33 cellular contexts compared by ENCODE assay signal in the genomic region with DNA sequence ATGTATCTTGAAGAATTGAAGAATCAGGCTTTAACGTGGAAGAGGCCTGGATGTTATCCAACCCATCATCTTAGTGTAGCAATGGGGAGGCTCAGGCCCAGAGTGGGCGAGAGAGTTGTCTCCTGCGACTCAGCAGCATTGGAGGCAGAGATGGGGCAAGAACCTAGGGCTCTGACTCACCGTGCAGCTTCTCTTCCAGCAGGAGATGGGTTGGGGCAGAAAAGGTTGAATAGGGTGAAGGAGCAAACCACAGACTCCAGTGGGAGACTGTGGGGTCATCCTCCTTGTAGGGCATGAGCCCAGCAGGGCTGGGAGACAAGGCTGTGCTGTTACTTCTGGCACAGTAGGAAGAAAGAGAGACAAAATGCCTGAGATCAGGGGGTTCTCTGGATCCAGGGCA. TPM values are rescaled to one million over a fixed set of nuclear protein-coding genes. Genes with fewer than 3 reads are reported as not detected.
A peak's percentile ranks its signal among the peaks of the same experiment; 100 is the strongest.
DNase-seq lines count a peak whose midpoint lies in the region; ATAC-seq, FAIRE-seq and TF ChIP-seq lines count a peak whose summit lies in the region.
"Had no signal": no experiment of that assay in that cellular context is flagged by ENCODE, and none has a peak within 500 bp of the region (broad histone marks: within the 10 kb centered on the region; RNA-seq: fewer than 3 reads in every experiment).

No MANE protein-coding gene starts in this region.

- no peak overlapping the region for H3K9ac ChIP-seq in mammary epithelial cell (ENCODE audit: insufficient read depth, low read length)

- intact Hi-C loops in mammary epithelial cell (cut with micrococcal nuclease) (no loop called here), breast epithelium (cut with DNase I; ENCODE audit: low total_unique reads) (loop anchor here (10.0 kb wide), 1 partner anchor 1896 kb away; no protein-coding TSS in a partner anchor), upper lobe of right lung (cut with DNase I) (no loop called here)

- H3K4me2 ChIP-seq in mammary epithelial cell (ENCODE audit: insufficient read depth, low read depth, low read length): no peak overlapping the region

- in situ Hi-C loops in mammary epithelial cell (cut with MboI; ENCODE audit: low sequenced_read_pairs in 2 of 2): no loop called here

- DNase-seq in mammary epithelial cell: peak; percentile 30
- DNase-seq in breast epithelium (ENCODE audit: low spot score in 2 of 2): no peak
- DNase-seq in bronchial epithelial cell (ENCODE audit: low read depth): peak; percentile 48
- DNase-seq in foreskin keratinocyte: no peak
- DNase-seq in upper lobe of right lung: no peak
- DNase-seq in Peyer's patch: no peak
- DNase-seq: activated naive CD4-positive, alpha-beta T cell treated with Interleukin-2 at 50 U/mL for 16 hours; BE2C; cerebellar nuclear complex; DMS153; dorsolateral prefrontal cortex; H9; left ventricle myocardium superior; MV-4-11; naive B cell; NCI-H1436 treated with DMSO at 0.1 percent for 48 hours; NCI-H446; NCI-H748 treated with DMSO at 0.1 percent for 48 hours; psoas muscle; sigmoid colon; stimulated activated CD4-positive, alpha-beta T cell treated with anti-CD3 and anti-CD28 coated beads, Interleukin-4, amount 100 ng/mL, for 1 hour; T1000; tibial artery; WERI-Rb-1 had no signal

- dilution Hi-C loops in mammary epithelial cell (cut with HindIII; ENCODE audit: low sequenced_read_pairs): no loop called here

- H3K4me3 ChIP-seq in mammary epithelial cell (replicated peaks in 1 of 3; ENCODE audit: insufficient read depth in 1 of 3, low read depth in 2 of 3, low read length in 3 of 3) (no peak overlapping the region), breast epithelium (no peak overlapping the region), bronchial epithelial cell (ENCODE audit: low read depth, low read length) (no peak overlapping the region), upper lobe of right lung (no peak overlapping the region), Peyer's patch (no peak overlapping the region)
- H3K4me3 ChIP-seq: dorsolateral prefrontal cortex, psoas muscle, sigmoid colon, SJSA1, tibial artery had no signal

- BruUV-seq in mammary epithelial cell (replicated peaks; lab: Mats Ljungman, UMichigan): no TSS peak

- H3K4me1 ChIP-seq in mammary epithelial cell (ENCODE audit: insufficient read depth, low read length): peaks cover 10% of the 10 kb centered on the region
- no peaks in the 10 kb centered on the region for H3K4me1 ChIP-seq in breast epithelium
- H3K4me1 ChIP-seq in foreskin keratinocyte: peaks cover 8% of the 10 kb centered on the region
- H3K4me1 ChIP-seq in upper lobe of right lung: no peaks in the 10 kb centered on the region
- no peaks in the 10 kb centered on the region for H3K4me1 ChIP-seq in Peyer's patch
- H3K4me1 ChIP-seq: BE2C, psoas muscle, sigmoid colon, SJSA1, tibial artery had no signal

- TF ChIP-seq POLR2A in breast epithelium (IDR thresholded peaks at IDR 0.05) (no peak), Peyer's patch (IDR thresholded peaks at IDR 0.05) (no peak)

- no peak overlapping the region for H2AFZ ChIP-seq in mammary epithelial cell (ENCODE audit: low read depth, low read length)

- H3K27ac ChIP-seq in mammary epithelial cell (ENCODE audit: insufficient read depth, low read depth, low read length): no peak overlapping the region
- H3K27ac ChIP-seq in breast epithelium: no peak overlapping the region
- no peak overlapping the region for H3K27ac ChIP-seq in foreskin keratinocyte
- H3K27ac ChIP-seq in upper lobe of right lung: no peak overlapping the region
- H3K27ac ChIP-seq in Peyer's patch: no peak overlapping the region
- H3K27ac ChIP-seq: dorsolateral prefrontal cortex, psoas muscle, sigmoid colon, SJSA1, tibial artery, WERI-Rb-1 had no signal

- peak; percentile 32 for ATAC-seq in foreskin keratinocyte
- peak; percentile 47 for ATAC-seq in upper lobe of right lung
- no peak for ATAC-seq in GM19467 (IDR thresholded peaks at IDR 0.05; ENCODE audit: unreplicated experiment)
- no peak for ATAC-seq in HG03565 (IDR thresholded peaks at IDR 0.05; ENCODE audit: unreplicated experiment)
- ATAC-seq: left ventricle myocardium superior, psoas muscle had no signal

- CTCF ChIA-PET in mammary epithelial cell (lab: Charles Lee; ENCODE audit: low non-redundant PET): no interaction called here

- no peaks in the 10 kb centered on the region for H4K20me1 ChIP-seq in mammary epithelial cell (ENCODE audit: insufficient read depth, low read length)

- H3K79me2 ChIP-seq in mammary epithelial cell (ENCODE audit: insufficient read depth, low read length): no peaks in the 10 kb centered on the region

- FAIRE-seq in bronchial epithelial cell (lab: Jason Lieb, UNC): no peak
- FAIRE-seq: GM12892, islet of Langerhans had no signal

- 58% methylated on average over 2 of the region's 4 CpGs for WGBS in mammary epithelial cell (ENCODE audit: low coverage, missing lambda C conversion rate)

- H3K36me3 ChIP-seq in mammary epithelial cell (ENCODE audit: insufficient read depth, low read length) (no peaks in the 10 kb centered on the region), breast epithelium (no peaks in the 10 kb centered on the region), bronchial epithelial cell (ENCODE audit: control insufficient read depth, insufficient read depth, low read length) (no peaks in the 10 kb centered on the region), upper lobe of right lung (no peaks in the 10 kb centered on the region), Peyer's patch (no peaks in the 10 kb centered on the region)
- H3K36me3 ChIP-seq: BE2C, sigmoid colon, SJSA1, tibial artery, WERI-Rb-1 had no signal

- TF ChIP-seq CTCF in mammary epithelial cell (conservative IDR thresholded peaks at IDR 0.05 in 1 of 2, IDR thresholded peaks at IDR 0.05 in 1 of 2; ENCODE audit: extremely low read depth in 1 of 2, insufficient read depth in 1 of 2, low read depth in 1 of 2, low read length in 2 of 2) (no peak), breast epithelium (IDR thresholded peaks at IDR 0.05) (no peak), bronchial epithelial cell (IDR thresholded peaks at IDR 0.05; ENCODE audit: insufficient read depth, low read length, severe bottlenecking) (no peak), foreskin keratinocyte (conservative IDR thresholded peaks at IDR 0.05) (no peak), upper lobe of right lung (IDR thresholded peaks at IDR 0.05) (no peak), Peyer's patch (IDR thresholded peaks at IDR 0.05) (no peak)

- H3K9me3 ChIP-seq in mammary epithelial cell (replicated peaks; ENCODE audit: insufficient read depth, low read length): peaks cover 6% of the 10 kb centered on the region
- peaks cover 0 to 2% of the 10 kb centered on the region in 2 donors for H3K9me3 ChIP-seq in breast epithelium
- H3K9me3 ChIP-seq in upper lobe of right lung: no peaks in the 10 kb centered on the region
- H3K9me3 ChIP-seq in Peyer's patch: no peaks in the 10 kb centered on the region
- H3K9me3 ChIP-seq: BE2C, psoas muscle, sigmoid colon, SJSA1 had no signal

- H3K27me3 ChIP-seq in mammary epithelial cell (ENCODE audit: insufficient read depth, low read length) (no peaks in the 10 kb centered on the region), breast epithelium (no peaks in the 10 kb centered on the region), bronchial epithelial cell (ENCODE audit: control insufficient read depth, insufficient read depth, low read length) (no peaks in the 10 kb centered on the region), foreskin keratinocyte (no peaks in the 10 kb centered on the region), upper lobe of right lung (no peaks in the 10 kb centered on the region), Peyer's patch (no peaks in the 10 kb centered on the region)
- H3K27me3 ChIP-seq: BE2C had no signal

RNA-seq across cellular contexts. Expression of gene IL36RN, which starts 1.4 kb away (rescaled TPM):
- total RNA-seq in mammary epithelial cell: 1 to 10 TPM in 1 of 2 donors, under 1 TPM in 1; 0.67 to 1.3 TPM
- 0.46 TPM for polyA plus RNA-seq in mammary epithelial cell
- polyA minus RNA-seq in mammary epithelial cell: not detected
- total RNA-seq in breast epithelium: not detected
- total RNA-seq in bronchial epithelial cell: 1.1 and 1.9 TPM in 2 replicates
- total RNA-seq in foreskin keratinocyte: 0.67 and 0.88 TPM in 2 replicates
- 0.50 and 0.60 TPM in 2 replicates for polyA plus RNA-seq in foreskin keratinocyte
- not detected for total RNA-seq in upper lobe of right lung
- not detected for total RNA-seq in Peyer's patch
- total RNA-seq: dorsolateral prefrontal cortex, fibroblast of lung, H9, left ventricle myocardium superior, psoas muscle, RPMI7951, sigmoid colon, SJSA1 had no signal
- polyA plus RNA-seq: fibroblast of lung, psoas muscle had no signal

RNA-seq across cellular contexts. Expression of gene IL1F10, which starts 7.4 kb away (rescaled TPM):
- total RNA-seq in mammary epithelial cell (not detected), breast epithelium (not detected), bronchial epithelial cell (not detected in 2 replicates), foreskin keratinocyte (not detected in 2 replicates), upper lobe of right lung (not detected), Peyer's patch (not detected)
- polyA plus RNA-seq in mammary epithelial cell (0.09 TPM), foreskin keratinocyte (0.12 TPM in 1 of 2 replicates, not detected in the other)
- polyA minus RNA-seq in mammary epithelial cell: not detected
- total RNA-seq: dorsolateral prefrontal cortex, fibroblast of lung, H9, left ventricle myocardium superior, mesothelial cell of epicardium, psoas muscle, RPMI7951, sigmoid colon, SJSA1 had no signal
- polyA plus RNA-seq: adipose tissue, fibroblast of lung, psoas muscle, sigmoid colon had no signal

RNA-seq across cellular contexts. Expression of gene IL36B, which starts 7.7 kb away (rescaled TPM):
- total RNA-seq in mammary epithelial cell: not detected
- 0.07 TPM for polyA plus RNA-seq in mammary epithelial cell
- not detected for polyA minus RNA-seq in mammary epithelial cell
- not detected for total RNA-seq in breast epithelium
- 0.13 TPM in 1 of 2 replicates, not detected in the other for total RNA-seq in bronchial epithelial cell
- not detected in 2 replicates for total RNA-seq in foreskin keratinocyte
- not detected in 2 replicates for polyA plus RNA-seq in foreskin keratinocyte
- not detected for total RNA-seq in upper lobe of right lung
- total RNA-seq in Peyer's patch: not detected
- total RNA-seq: dorsolateral prefrontal cortex, fibroblast of lung, H9, left ventricle myocardium superior, mesothelial cell of epicardium, psoas muscle, RPMI7951, sigmoid colon, SJSA1 had no signal
- polyA plus RNA-seq: adipose tissue, fibroblast of lung, psoas muscle, sigmoid colon had no signal

RNA-seq across cellular contexts. Expression of gene IL36A, which starts 55.1 kb away (rescaled TPM):
- total RNA-seq in mammary epithelial cell (not detected), breast epithelium (not detected), bronchial epithelial cell (6.3 and 11.5 TPM in 2 replicates), foreskin keratinocyte (not detected in 2 replicates), upper lobe of right lung (not detected), Peyer's patch (not detected)
- polyA plus RNA-seq in mammary epithelial cell (not detected), foreskin keratinocyte (not detected in 2 replicates)
- polyA minus RNA-seq in mammary epithelial cell: not detected
- total RNA-seq: dorsolateral prefrontal cortex, fibroblast of lung, H9, left ventricle myocardium superior, mesothelial cell of epicardium, psoas muscle, RPMI7951, sigmoid colon, SJSA1 had no signal
- polyA plus RNA-seq: fibroblast of lung, psoas muscle, sigmoid colon had no signal

Comparison
In these comparisons a context has a peak if more than half of its experiments do, and no peak if none do; other contexts are left out.
1. DNase-seq: peak in mammary epithelial cell (single experiment) and bronchial epithelial cell (single experiment); none in breast epithelium (0 of 2), foreskin keratinocyte (0 of 2), upper lobe of right lung (single experiment) and Peyer's patch (0 of 3).
2. ATAC-seq: peak in foreskin keratinocyte (single experiment) and upper lobe of right lung (single experiment); none in GM19467 (single experiment) and HG03565 (single experiment).